Comparison of ENCODE assay signal across 1 cellular context in the genomic region with DNA sequence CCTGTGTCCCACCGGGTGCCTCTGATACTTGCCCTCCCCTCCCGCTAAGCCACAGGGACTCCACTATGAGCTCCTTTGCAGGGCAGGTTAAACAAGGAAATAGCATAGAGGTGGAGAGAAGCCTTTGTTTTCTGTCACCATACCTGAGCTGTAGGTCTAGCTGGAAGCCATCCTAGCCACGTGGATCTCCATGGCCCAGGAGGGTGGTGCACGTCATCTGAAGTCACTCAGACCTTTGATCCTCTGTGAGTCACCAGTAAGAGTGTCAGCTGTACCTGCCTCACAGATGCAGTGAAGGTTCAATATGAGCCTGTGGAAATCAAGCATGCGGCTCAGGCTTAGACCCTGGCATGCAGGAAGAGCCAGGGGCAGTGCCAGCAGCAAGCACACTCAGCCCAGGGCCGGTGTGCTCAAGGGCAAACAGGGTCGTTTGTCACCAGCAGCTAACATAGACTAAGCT.
A peak's percentile ranks its signal among the peaks of the same experiment; 100 is the strongest.
TF ChIP-seq lines count a peak whose summit lies in the region.

No MANE protein-coding gene starts in this region.

TF ChIP-seq in HepG2, 621 proteins besides CTCF, POLR2A, EP300 and RAD21 (continued from another document and continues in another):
- TF ChIP-seq, protein P1, sequence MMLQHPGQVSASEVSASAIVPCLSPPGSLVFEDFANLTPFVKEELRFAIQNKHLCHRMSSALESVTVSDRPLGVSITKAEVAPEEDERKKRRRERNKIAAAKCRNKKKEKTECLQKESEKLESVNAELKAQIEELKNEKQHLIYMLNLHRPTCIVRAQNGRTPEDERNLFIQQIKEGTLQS (CRISPR knock-in tag; IDR thresholded peaks at IDR 0.05) = peak; percentile 96
- TF ChIP-seq ZNF773 (CRISPR knock-in tag; IDR thresholded peaks at IDR 0.05; ENCODE audit: borderline replicate concordance) (no peak), TAF15 (IDR thresholded peaks at IDR 0.05; ENCODE audit: low read depth, low read length, poor library complexity, severe bottlenecking) (no peak), ZNF335 (CRISPR knock-in tag; IDR thresholded peaks at IDR 0.05) (no peak), KLF6 (CRISPR knock-in tag; IDR thresholded peaks at IDR 0.05) (peak; percentile 62; the same call in 1 of the 2 replicates), IRF2 (CRISPR knock-in tag; IDR thresholded peaks at IDR 0.05) (peak; percentile 81; the same call in 1 of the 2 replicates), KMT2B (CRISPR knock-in tag; IDR thresholded peaks at IDR 0.05) (no peak), NR2C2 (CRISPR knock-in tag; IDR thresholded peaks at IDR 0.05; ENCODE audit: borderline replicate concordance) (peak; percentile 68; the same call in 1 of the 2 replicates), ZC3H4 (CRISPR knock-in tag; IDR thresholded peaks at IDR 0.05; ENCODE audit: borderline replicate concordance) (no peak), RORA (CRISPR knock-in tag; IDR thresholded peaks at IDR 0.05) (no peak), ZNF484 (CRISPR knock-in tag; IDR thresholded peaks at IDR 0.05; ENCODE audit: borderline replicate concordance, low read depth) (no peak), JUN (CRISPR knock-in tag; IDR thresholded peaks at IDR 0.05) (peak; percentile 93), ZNF30 (CRISPR knock-in tag; IDR thresholded peaks at IDR 0.05) (no peak), HDAC2 (CRISPR knock-in tag; IDR thresholded peaks at IDR 0.05) (peak; percentile 89), NR3C1 (CRISPR knock-in tag; IDR thresholded peaks at IDR 0.05) (no peak), REXO4 (CRISPR knock-in tag; IDR thresholded peaks at IDR 0.05; ENCODE audit: borderline replicate concordance) (no peak), ASH2L (IDR thresholded peaks at IDR 0.05; ENCODE audit: insufficient read length, low read depth, low read length) (no peak), NONO (IDR thresholded peaks at IDR 0.05) (no peak), NONO (CRISPR knock-in tag; conservative IDR thresholded peaks at IDR 0.05) (0 out of 2 replicates have a peak, but pooled peaks have one; percentile 33), NR2F2 (IDR thresholded peaks at IDR 0.05; ENCODE audit: borderline replicate concordance, low read depth) (no peak; the same call in 1 of the 2 replicates), ZZZ3 (CRISPR knock-in tag; IDR thresholded peaks at IDR 0.05; ENCODE audit: borderline replicate concordance) (no peak)
- TF ChIP-seq, protein P2, sequence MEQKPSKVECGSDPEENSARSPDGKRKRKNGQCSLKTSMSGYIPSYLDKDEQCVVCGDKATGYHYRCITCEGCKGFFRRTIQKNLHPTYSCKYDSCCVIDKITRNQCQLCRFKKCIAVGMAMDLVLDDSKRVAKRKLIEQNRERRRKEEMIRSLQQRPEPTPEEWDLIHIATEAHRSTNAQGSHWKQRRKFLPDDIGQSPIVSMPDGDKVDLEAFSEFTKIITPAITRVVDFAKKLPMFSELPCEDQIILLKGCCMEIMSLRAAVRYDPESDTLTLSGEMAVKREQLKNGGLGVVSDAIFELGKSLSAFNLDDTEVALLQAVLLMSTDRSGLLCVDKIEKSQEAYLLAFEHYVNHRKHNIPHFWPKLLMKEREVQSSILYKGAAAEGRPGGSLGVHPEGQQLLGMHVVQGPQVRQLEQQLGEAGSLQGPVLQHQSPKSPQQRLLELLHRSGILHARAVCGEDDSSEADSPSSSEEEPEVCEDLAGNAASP (CRISPR knock-in tag; IDR thresholded peaks at IDR 0.05; ENCODE audit: borderline replicate concordance) = no peak
- TF ChIP-seq, protein P3, sequence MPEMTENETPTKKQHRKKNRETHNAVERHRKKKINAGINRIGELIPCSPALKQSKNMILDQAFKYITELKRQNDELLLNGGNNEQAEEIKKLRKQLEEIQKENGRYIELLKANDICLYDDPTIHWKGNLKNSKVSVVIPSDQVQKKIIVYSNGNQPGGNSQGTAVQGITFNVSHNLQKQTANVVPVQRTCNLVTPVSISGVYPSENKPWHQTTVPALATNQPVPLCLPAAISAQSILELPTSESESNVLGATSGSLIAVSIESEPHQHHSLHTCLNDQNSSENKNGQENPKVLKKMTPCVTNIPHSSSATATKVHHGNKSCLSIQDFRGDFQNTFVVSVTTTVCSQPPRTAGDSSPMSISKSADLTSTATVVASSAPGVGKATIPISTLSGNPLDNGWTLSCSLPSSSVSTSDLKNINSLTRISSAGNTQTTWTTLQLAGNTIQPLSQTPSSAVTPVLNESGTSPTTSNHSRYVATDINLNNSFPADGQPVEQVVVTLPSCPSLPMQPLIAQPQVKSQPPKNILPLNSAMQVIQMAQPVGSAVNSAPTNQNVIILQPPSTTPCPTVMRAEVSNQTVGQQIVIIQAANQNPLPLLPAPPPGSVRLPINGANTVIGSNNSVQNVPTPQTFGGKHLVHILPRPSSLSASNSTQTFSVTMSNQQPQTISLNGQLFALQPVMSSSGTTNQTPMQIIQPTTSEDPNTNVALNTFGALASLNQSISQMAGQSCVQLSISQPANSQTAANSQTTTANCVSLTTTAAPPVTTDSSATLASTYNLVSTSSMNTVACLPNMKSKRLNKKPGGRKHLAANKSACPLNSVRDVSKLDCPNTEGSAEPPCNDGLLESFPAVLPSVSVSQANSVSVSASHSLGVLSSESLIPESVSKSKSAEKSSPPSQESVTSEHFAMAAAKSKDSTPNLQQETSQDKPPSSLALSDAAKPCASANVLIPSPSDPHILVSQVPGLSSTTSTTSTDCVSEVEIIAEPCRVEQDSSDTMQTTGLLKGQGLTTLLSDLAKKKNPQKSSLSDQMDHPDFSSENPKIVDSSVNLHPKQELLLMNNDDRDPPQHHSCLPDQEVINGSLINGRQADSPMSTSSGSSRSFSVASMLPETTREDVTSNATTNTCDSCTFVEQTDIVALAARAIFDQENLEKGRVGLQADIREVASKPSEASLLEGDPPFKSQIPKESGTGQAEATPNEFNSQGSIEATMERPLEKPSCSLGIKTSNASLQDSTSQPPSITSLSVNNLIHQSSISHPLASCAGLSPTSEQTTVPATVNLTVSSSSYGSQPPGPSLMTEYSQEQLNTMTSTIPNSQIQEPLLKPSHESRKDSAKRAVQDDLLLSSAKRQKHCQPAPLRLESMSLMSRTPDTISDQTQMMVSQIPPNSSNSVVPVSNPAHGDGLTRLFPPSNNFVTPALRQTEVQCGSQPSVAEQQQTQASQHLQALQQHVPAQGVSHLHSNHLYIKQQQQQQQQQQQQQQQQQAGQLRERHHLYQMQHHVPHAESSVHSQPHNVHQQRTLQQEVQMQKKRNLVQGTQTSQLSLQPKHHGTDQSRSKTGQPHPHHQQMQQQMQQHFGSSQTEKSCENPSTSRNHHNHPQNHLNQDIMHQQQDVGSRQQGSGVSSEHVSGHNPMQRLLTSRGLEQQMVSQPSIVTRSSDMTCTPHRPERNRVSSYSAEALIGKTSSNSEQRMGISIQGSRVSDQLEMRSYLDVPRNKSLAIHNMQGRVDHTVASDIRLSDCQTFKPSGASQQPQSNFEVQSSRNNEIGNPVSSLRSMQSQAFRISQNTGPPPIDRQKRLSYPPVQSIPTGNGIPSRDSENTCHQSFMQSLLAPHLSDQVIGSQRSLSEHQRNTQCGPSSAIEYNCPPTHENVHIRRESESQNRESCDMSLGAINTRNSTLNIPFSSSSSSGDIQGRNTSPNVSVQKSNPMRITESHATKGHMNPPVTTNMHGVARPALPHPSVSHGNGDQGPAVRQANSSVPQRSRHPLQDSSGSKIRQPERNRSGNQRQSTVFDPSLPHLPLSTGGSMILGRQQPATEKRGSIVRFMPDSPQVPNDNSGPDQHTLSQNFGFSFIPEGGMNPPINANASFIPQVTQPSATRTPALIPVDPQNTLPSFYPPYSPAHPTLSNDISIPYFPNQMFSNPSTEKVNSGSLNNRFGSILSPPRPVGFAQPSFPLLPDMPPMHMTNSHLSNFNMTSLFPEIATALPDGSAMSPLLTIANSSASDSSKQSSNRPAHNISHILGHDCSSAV (CRISPR knock-in tag; IDR thresholded peaks at IDR 0.05; ENCODE audit: borderline replicate concordance) = no peak
- TF ChIP-seq, protein P4, sequence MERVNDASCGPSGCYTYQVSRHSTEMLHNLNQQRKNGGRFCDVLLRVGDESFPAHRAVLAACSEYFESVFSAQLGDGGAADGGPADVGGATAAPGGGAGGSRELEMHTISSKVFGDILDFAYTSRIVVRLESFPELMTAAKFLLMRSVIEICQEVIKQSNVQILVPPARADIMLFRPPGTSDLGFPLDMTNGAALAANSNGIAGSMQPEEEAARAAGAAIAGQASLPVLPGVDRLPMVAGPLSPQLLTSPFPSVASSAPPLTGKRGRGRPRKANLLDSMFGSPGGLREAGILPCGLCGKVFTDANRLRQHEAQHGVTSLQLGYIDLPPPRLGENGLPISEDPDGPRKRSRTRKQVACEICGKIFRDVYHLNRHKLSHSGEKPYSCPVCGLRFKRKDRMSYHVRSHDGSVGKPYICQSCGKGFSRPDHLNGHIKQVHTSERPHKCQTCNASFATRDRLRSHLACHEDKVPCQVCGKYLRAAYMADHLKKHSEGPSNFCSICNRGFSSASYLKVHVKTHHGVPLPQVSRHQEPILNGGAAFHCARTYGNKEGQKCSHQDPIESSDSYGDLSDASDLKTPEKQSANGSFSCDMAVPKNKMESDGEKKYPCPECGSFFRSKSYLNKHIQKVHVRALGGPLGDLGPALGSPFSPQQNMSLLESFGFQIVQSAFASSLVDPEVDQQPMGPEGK (CRISPR knock-in tag; IDR thresholded peaks at IDR 0.05) = no peak
- TF ChIP-seq, protein P5, sequence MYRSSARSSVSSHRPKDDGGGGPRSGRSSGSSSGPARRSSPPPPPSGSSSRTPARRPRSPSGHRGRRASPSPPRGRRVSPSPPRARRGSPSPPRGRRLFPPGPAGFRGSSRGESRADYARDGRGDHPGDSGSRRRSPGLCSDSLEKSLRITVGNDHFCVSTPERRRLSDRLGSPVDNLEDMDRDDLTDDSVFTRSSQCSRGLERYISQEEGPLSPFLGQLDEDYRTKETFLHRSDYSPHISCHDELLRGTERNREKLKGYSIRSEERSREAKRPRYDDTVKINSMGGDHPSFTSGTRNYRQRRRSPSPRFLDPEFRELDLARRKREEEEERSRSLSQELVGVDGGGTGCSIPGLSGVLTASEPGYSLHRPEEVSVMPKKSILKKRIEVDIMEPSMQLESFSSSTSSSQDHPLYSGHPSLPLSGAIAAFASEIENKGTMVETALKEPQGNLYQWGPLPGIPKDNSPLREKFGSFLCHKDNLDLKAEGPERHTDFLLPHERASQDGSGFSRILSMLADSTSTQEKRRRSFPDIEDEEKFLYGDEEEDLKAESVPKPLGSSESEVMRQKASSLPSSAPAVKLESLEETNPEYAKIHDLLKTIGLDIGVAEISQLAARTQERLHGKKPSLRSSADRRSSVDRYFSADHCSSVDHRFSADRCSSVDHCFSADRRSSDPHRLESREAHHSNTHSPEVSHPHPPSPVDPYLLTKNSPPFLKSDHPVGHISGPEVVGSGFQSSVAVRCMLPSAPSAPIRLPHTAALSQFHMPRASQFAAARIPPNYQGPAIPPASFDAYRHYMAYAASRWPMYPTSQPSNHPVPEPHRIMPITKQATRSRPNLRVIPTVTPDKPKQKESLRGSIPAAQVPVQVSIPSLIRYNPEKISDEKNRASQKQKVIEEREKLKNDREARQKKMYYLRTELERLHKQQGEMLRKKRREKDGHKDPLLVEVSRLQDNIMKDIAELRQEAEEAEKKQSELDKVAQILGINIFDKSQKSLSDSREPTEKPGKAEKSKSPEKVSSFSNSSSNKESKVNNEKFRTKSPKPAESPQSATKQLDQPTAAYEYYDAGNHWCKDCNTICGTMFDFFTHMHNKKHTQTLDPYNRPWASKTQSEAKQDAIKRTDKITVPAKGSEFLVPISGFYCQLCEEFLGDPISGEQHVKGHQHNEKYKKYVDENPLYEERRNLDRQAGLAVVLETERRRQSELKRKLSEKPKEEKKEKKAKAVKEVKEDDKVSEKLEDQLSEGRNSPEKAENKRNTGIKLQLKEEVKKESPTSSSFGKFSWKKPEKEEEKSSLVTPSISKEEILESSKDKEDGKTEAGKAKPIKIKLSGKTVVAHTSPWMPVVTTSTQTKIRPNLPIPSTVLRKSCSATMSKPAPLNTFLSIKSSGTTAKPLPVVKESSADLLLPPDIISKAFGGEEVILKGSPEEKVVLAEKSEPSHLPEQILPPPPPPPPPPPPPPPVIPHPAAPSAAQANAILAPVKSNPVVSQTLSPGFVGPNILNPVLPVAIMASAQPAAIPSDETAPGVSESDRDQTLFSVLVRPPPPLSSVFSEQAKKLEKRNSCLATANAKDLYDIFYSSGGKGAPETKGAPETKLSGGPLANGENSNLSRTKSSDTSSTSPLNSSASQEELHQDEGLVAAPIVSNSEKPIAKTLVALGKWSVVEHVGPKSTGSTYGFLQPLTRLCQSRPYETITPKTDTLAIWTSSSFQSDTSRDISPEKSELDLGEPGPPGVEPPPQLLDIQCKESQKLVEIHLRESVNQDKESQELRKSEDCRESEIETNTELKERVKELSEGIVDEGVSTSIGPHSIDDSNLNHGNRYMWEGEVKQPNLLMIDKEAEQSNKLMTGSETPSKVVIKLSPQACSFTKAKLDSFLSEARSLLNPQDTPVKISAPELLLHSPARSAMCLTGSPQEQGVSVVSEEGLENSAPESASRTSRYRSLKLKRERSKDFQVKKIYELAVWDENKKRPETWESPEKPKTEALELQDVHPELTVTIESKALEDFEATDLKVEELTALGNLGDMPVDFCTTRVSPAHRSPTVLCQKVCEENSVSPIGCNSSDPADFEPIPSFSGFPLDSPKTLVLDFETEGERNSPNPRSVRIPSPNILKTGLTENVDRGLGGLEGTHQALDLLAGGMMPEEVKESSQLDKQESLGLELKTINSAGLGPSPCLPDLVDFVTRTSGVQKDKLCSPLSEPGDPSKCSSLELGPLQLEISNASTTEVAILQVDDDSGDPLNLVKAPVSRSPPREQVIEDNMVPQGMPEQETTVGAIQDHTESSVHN (CRISPR knock-in tag; IDR thresholded peaks at IDR 0.05) = 0 out of 2 replicates have a peak, but pooled peaks have one; percentile 35
- TF ChIP-seq, protein P6, sequence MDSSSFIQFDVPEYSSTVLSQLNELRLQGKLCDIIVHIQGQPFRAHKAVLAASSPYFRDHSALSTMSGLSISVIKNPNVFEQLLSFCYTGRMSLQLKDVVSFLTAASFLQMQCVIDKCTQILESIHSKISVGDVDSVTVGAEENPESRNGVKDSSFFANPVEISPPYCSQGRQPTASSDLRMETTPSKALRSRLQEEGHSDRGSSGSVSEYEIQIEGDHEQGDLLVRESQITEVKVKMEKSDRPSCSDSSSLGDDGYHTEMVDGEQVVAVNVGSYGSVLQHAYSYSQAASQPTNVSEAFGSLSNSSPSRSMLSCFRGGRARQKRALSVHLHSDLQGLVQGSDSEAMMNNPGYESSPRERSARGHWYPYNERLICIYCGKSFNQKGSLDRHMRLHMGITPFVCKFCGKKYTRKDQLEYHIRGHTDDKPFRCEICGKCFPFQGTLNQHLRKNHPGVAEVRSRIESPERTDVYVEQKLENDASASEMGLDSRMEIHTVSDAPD (CRISPR knock-in tag; IDR thresholded peaks at IDR 0.05) = 0 out of 2 replicates have a peak, but pooled peaks have one; percentile 31
- TF ChIP-seq, protein P7, sequence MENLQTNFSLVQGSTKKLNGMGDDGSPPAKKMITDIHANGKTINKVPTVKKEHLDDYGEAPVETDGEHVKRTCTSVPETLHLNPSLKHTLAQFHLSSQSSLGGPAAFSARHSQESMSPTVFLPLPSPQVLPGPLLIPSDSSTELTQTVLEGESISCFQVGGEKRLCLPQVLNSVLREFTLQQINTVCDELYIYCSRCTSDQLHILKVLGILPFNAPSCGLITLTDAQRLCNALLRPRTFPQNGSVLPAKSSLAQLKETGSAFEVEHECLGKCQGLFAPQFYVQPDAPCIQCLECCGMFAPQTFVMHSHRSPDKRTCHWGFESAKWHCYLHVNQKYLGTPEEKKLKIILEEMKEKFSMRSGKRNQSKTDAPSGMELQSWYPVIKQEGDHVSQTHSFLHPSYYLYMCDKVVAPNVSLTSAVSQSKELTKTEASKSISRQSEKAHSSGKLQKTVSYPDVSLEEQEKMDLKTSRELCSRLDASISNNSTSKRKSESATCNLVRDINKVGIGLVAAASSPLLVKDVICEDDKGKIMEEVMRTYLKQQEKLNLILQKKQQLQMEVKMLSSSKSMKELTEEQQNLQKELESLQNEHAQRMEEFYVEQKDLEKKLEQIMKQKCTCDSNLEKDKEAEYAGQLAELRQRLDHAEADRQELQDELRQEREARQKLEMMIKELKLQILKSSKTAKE (CRISPR knock-in tag; IDR thresholded peaks at IDR 0.05; ENCODE audit: borderline replicate concordance) = no peak
